1 cellular context compared by ENCODE assay signal in genomic region chr18:49613141-49613641, GRCh38.
TF ChIP-seq lines count a peak whose summit lies in the region.

No MANE protein-coding gene starts in this region.

TF ChIP-seq in H1, 55 proteins besides CTCF, POLR2A, EP300 and RAD21 (continued from another document):
- peak; percentile 93 for TF ChIP-seq MAX (IDR thresholded peaks at IDR 0.05)
- TF ChIP-seq CBX8 (IDR thresholded peaks at IDR 0.05; ENCODE audit: borderline replicate concordance, low read depth, low read length): no peak
- no peak for TF ChIP-seq BACH1 (IDR thresholded peaks at IDR 0.05; ENCODE audit: low read length)
- no peak for TF ChIP-seq JUN (IDR thresholded peaks at IDR 0.05; ENCODE audit: low read depth, low read length)
- peak; percentile 82 for TF ChIP-seq TEAD4 (IDR thresholded peaks at IDR 0.05; ENCODE audit: low read depth, low read length)
- TF ChIP-seq CHD2 (IDR thresholded peaks at IDR 0.05; ENCODE audit: low read length): peak; percentile 45; the same call in 1 of the 2 replicates
- TF ChIP-seq BCL11A (IDR thresholded peaks at IDR 0.05; ENCODE audit: low read depth in 2 of 2, low read length in 2 of 2): no peak
- no peak for TF ChIP-seq TCF12 (IDR thresholded peaks at IDR 0.05; ENCODE audit: low read depth, low read length)
- peak; percentile 35 for TF ChIP-seq EZH2 (IDR thresholded peaks at IDR 0.05; ENCODE audit: low read depth, low read length, severe bottlenecking)
- TF ChIP-seq, protein P1, sequence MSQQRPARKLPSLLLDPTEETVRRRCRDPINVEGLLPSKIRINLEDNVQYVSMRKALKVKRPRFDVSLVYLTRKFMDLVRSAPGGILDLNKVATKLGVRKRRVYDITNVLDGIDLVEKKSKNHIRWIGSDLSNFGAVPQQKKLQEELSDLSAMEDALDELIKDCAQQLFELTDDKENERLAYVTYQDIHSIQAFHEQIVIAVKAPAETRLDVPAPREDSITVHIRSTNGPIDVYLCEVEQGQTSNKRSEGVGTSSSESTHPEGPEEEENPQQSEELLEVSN (IDR thresholded peaks at IDR 0.05): peak; percentile 84; the same call in 1 of the 2 replicates
- TF ChIP-seq PHF8 (conservative IDR thresholded peaks at IDR 0.05; ENCODE audit: low read depth, low read length): no peak
- peak in 1 of 2 experiments; percentile 80; a peak in 2 of 4 replicates for TF ChIP-seq HDAC2 (IDR thresholded peaks at IDR 0.05; ENCODE audit: borderline replicate concordance in 1 of 2, low read depth in 2 of 2, low read length in 2 of 2)
- TF ChIP-seq TAF1 (IDR thresholded peaks at IDR 0.05; ENCODE audit: low read depth, low read length): no peak
- no peak for TF ChIP-seq CREB1 (IDR thresholded peaks at IDR 0.05)
- TF ChIP-seq KDM1A (IDR thresholded peaks at IDR 0.05; ENCODE audit: borderline replicate concordance, low read length): peak; percentile 63; the same call in 1 of the 2 replicates
- TF ChIP-seq TAF7 (optimal IDR thresholded peaks at IDR 0.05; ENCODE audit: borderline replicate concordance, low read depth, low read length): no peak
- no peak for TF ChIP-seq NRF1 (IDR thresholded peaks at IDR 0.05; ENCODE audit: low read depth, low read length)
- no peak for TF ChIP-seq SP4 (IDR thresholded peaks at IDR 0.05; ENCODE audit: low read length)
- no peak for TF ChIP-seq RNF2 (IDR thresholded peaks at IDR 0.05; ENCODE audit: borderline replicate concordance, low read depth, low read length, missing control alignments, poor library complexity, severe bottlenecking)
